In genomic region chr10:3196482-3196881, GRCh38 we compare ENCODE assay signal across 1 cellular context.
TF ChIP-seq lines count a peak whose summit lies in the region.

No MANE protein-coding gene starts in this region.

TF ChIP-seq in IMR-90, 13 proteins besides CTCF, POLR2A, EP300 and RAD21:
- no peak for TF ChIP-seq RCOR1 (IDR thresholded peaks at IDR 0.05; ENCODE audit: insufficient replicate concordance, low read length)
- no peak for TF ChIP-seq SMC3 (IDR thresholded peaks at IDR 0.05; ENCODE audit: low read depth, low read length)
- TF ChIP-seq USF2 (IDR thresholded peaks at IDR 0.05; ENCODE audit: low read depth, low read length): no peak
- no peak for TF ChIP-seq ELK1 (IDR thresholded peaks at IDR 0.05; ENCODE audit: borderline replicate concordance, low read depth, low read length)
- no peak for TF ChIP-seq RFX5 (IDR thresholded peaks at IDR 0.05; ENCODE audit: low read depth, low read length)
- no peak for TF ChIP-seq BHLHE40 (IDR thresholded peaks at IDR 0.05; ENCODE audit: low read depth, low read length)
- TF ChIP-seq CEBPB (IDR thresholded peaks at IDR 0.05; ENCODE audit: low read depth, low read length): no peak
- TF ChIP-seq MXI1 (IDR thresholded peaks at IDR 0.05; ENCODE audit: borderline replicate concordance, low read depth, low read length): no peak
- no peak for TF ChIP-seq FOS (IDR thresholded peaks at IDR 0.05; ENCODE audit: low read depth, low read length)
- TF ChIP-seq MAZ (IDR thresholded peaks at IDR 0.05; ENCODE audit: borderline replicate concordance, low read depth, low read length): no peak
- no peak for TF ChIP-seq MAFK (IDR thresholded peaks at IDR 0.05; ENCODE audit: low read depth, low read length)
